Comparison of ENCODE assay signal across 9 cellular contexts in genomic region chr19:21586341-21587116, GRCh38.
DNase-seq lines count a peak whose midpoint lies in the region; ATAC-seq and TF ChIP-seq lines count a peak whose summit lies in the region.
"Had no signal": no experiment of that assay in that cellular context is flagged by ENCODE, and none has a peak within 500 bp of the region (broad histone marks: within the 10 kb centered on the region; RNA-seq: fewer than 3 reads in every experiment).

No MANE protein-coding gene starts in this region.

- H3K4me1 Mint-ChIP-seq in activated CD4-positive, alpha-beta T cell treated with anti-CD3 and anti-CD28 coated beads, Interleukin-2, amount 10 ng/mL, durations not matched to agents 24 days and 14 days: no peaks in the 10 kb centered on the region
- peaks cover 2% of the 10 kb centered on the region for H3K4me1 Mint-ChIP-seq in chondrocyte (ENCODE audit: low read depth)

- H3K27ac ChIP-seq in mesendoderm (ENCODE audit: low read depth, low read length): no peak overlapping the region
- peak overlapping the region in 2 of 3 donors; percentile 53 to 64 for H3K27ac ChIP-seq in thyroid gland
- H3K27ac ChIP-seq: C4-2B had no signal

- no peak overlapping the region for H3K18ac ChIP-seq in mesendoderm (ENCODE audit: low read length)

- intact Hi-C loops in activated CD4-positive, alpha-beta T cell treated with anti-CD3 and anti-CD28 coated beads, Interleukin-2, amount 10 ng/mL, durations not matched to agents 24 days and 14 days (cut with micrococcal nuclease): no loop called here
- intact Hi-C loops in thyroid gland (cut with DNase I): no loop called here

- H3K4me3 Mint-ChIP-seq in activated CD4-positive, alpha-beta T cell treated with anti-CD3 and anti-CD28 coated beads, Interleukin-2, amount 10 ng/mL, durations not matched to agents 24 days and 14 days: peak overlapping the region; percentile 50
- peak overlapping the region; percentile 58 for H3K4me3 Mint-ChIP-seq in chondrocyte (ENCODE audit: unreplicated experiment)

- no peak overlapping the region for H3K27ac Mint-ChIP-seq in activated CD4-positive, alpha-beta T cell treated with anti-CD3 and anti-CD28 coated beads, Interleukin-2, amount 10 ng/mL, durations not matched to agents 24 days and 14 days
- H3K27ac Mint-ChIP-seq in chondrocyte (ENCODE audit: unreplicated experiment): no peak overlapping the region

- H3K36me3 Mint-ChIP-seq in activated CD4-positive, alpha-beta T cell treated with anti-CD3 and anti-CD28 coated beads, Interleukin-2, amount 10 ng/mL, durations not matched to agents 24 days and 14 days (ENCODE audit: low read depth): no peaks in the 10 kb centered on the region
- H3K36me3 Mint-ChIP-seq in chondrocyte (ENCODE audit: low read depth): no peaks in the 10 kb centered on the region

- no peak overlapping the region for H2BK5ac ChIP-seq in mesendoderm (ENCODE audit: low read length)

- H3K27me3 ChIP-seq in mesendoderm (ENCODE audit: insufficient read depth, low read length, poor library complexity): no peaks in the 10 kb centered on the region
- H3K27me3 ChIP-seq in thyroid gland: no peaks in the 10 kb centered on the region

- peak overlapping the region; percentile 65 for H3K56ac ChIP-seq in mesendoderm (ENCODE audit: low read length)

- peak; percentile 11 for TF ChIP-seq CTCF in chondrocyte (IDR thresholded peaks at IDR 0.05)
- no peak for TF ChIP-seq CTCF in thyroid gland (IDR thresholded peaks at IDR 0.05)

- ATAC-seq in HG03039 (IDR thresholded peaks at IDR 0.05; ENCODE audit: unreplicated experiment) (no peak), GM21381 (IDR thresholded peaks at IDR 0.05; ENCODE audit: unreplicated experiment) (no peak)

- peaks cover 31% of the 10 kb centered on the region for H3K9me3 Mint-ChIP-seq in activated CD4-positive, alpha-beta T cell treated with anti-CD3 and anti-CD28 coated beads, Interleukin-2, amount 10 ng/mL, durations not matched to agents 24 days and 14 days
- H3K9me3 Mint-ChIP-seq in chondrocyte (ENCODE audit: low read depth): peaks cover 30% of the 10 kb centered on the region

- no peak overlapping the region for H4K8ac ChIP-seq in mesendoderm (ENCODE audit: low read depth, low read length)

- H3K79me1 ChIP-seq in mesendoderm (ENCODE audit: low read length): no peaks in the 10 kb centered on the region

- H2AK5ac ChIP-seq in mesendoderm (ENCODE audit: low read length): no peak overlapping the region

- no peaks in the 10 kb centered on the region for H3K9me3 ChIP-seq in thyroid gland

- no peak overlapping the region for H3K23ac ChIP-seq in mesendoderm (ENCODE audit: low read length)

- no peak overlapping the region for H2BK120ac ChIP-seq in mesendoderm (ENCODE audit: low read depth, low read length)

- H3K4ac ChIP-seq in mesendoderm (ENCODE audit: low read depth, low read length): no peak overlapping the region

- peak in 1 of 2 donors; percentile 22 for TF ChIP-seq POLR2A in thyroid gland (IDR thresholded peaks at IDR 0.05)

- no peak for DNase-seq in activated CD4-positive, alpha-beta T cell treated with anti-CD3 and anti-CD28 coated beads, Interleukin-2, amount 10 ng/mL, durations not matched to agents 24 days and 14 days
- no peak for DNase-seq in activated CD4-positive, alpha-beta T cell treated with anti-CD3 and anti-CD28 coated beads for 4 hours
- DNase-seq in chondrocyte (ENCODE audit: low spot score): no peak
- DNase-seq in mesendoderm: peak; percentile 26
- peak; percentile 30 to 53 for DNase-seq in thyroid gland
- DNase-seq in globus pallidus (ENCODE audit: low spot score): no peak

- no peaks in the 10 kb centered on the region for H3K27me3 Mint-ChIP-seq in activated CD4-positive, alpha-beta T cell treated with anti-CD3 and anti-CD28 coated beads, Interleukin-2, amount 10 ng/mL, durations not matched to agents 24 days and 14 days
- H3K27me3 Mint-ChIP-seq in chondrocyte (ENCODE audit: low read depth): no peaks in the 10 kb centered on the region

- H2BK15ac ChIP-seq in mesendoderm (replicated peaks; ENCODE audit: low read depth): no peak overlapping the region

- H3K4me3 ChIP-seq in mesendoderm (ENCODE audit: low read length): no peak overlapping the region
- peak overlapping the region in 2 of 3 donors; percentile 48 to 69 for H3K4me3 ChIP-seq in thyroid gland (replicated peaks in 1 of 3)

- WGBS in mesendoderm (ENCODE audit: extremely low coverage, insufficient coverage, low lambda C conversion rate): no CpG with 5 or more reads among the region's 70 CpGs
- WGBS in thyroid gland, 2 donors: 4 to 7% methylated on average over 18 to 23 of the region's 70 CpGs

- no peaks in the 10 kb centered on the region for H3K79me2 ChIP-seq in mesendoderm (ENCODE audit: control insufficient read depth, insufficient read depth, low read length)

- no peaks in the 10 kb centered on the region for H3K4me1 ChIP-seq in mesendoderm (ENCODE audit: control insufficient read depth, low read depth, low read length)
- H3K4me1 ChIP-seq in thyroid gland: peaks cover 0 to 4% of the 10 kb centered on the region in 2 donors

- peak overlapping the region; percentile 44 for H3K9ac ChIP-seq in mesendoderm (ENCODE audit: low read length)

- H3K4me2 ChIP-seq in mesendoderm (ENCODE audit: low read length): peak overlapping the region; percentile 45

- no peak overlapping the region for H4K5ac ChIP-seq in mesendoderm (ENCODE audit: low read length)

- H3K36me3 ChIP-seq in mesendoderm (ENCODE audit: control insufficient read depth, insufficient read depth, low read length) (no peaks in the 10 kb centered on the region), thyroid gland (no peaks in the 10 kb centered on the region)

Comparison
In these comparisons a context has a peak if more than half of its experiments do, and no peak if none do; other contexts are left out.
1. DNase-seq: peak in mesendoderm (single experiment) and thyroid gland (2 of 2); none in activated CD4-positive, alpha-beta T cell treated with anti-CD3 and anti-CD28 coated beads, Interleukin-2, amount 10 ng/mL, durations not matched to agents 24 days and 14 days (single experiment), activated CD4-positive, alpha-beta T cell treated with anti-CD3 and anti-CD28 coated beads for 4 hours (0 of 2), chondrocyte (single experiment) and globus pallidus (single experiment).